In the genomic region with DNA sequence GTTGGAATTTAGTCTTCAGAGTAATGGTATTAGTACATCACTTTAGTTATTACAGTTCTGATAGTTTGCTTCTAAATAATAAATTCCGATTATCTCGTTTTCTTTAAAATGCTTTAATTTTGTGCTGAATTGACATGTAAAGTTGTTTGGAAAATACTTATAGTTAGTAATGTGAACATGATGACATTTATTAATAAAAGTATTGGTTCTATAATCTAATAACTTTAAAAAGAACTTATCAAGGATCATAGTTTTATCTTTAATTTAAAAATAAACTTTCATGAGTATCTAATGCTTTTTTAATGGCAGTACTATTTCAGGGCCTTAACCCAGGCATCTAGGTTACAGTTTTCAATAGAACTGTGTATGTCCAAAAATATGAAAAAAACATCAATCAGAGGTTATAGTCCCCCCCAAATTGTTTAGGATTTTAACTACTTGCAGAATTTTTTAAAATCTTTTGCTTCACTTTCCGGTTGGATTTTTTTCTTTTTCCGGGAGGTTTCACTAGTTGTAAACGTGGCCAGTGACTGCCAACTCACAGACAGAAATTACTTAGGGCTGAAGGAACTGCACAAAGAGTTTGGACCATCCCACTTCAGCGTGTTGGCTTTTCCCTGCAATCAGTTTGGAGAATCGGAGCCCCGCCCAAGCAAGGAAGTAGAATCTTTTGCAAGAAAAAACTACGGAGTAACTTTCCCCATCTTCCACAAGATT, we compare ENCODE assay signal across 10 cellular contexts. TPM values are rescaled to one million over a fixed set of nuclear protein-coding genes. Genes with fewer than 3 reads are reported as not detected.
A peak's percentile ranks its signal among the peaks of the same experiment; 100 is the strongest.
DNase-seq lines count a peak whose midpoint lies in the region; ATAC-seq and TF ChIP-seq lines count a peak whose summit lies in the region.
"Had no signal": no experiment of that assay in that cellular context is flagged by ENCODE, and none has a peak within 500 bp of the region (broad histone marks: within the 10 kb centered on the region; RNA-seq: fewer than 3 reads in every experiment).

No MANE protein-coding gene starts in this region.

- ATAC-seq in gastroesophageal sphincter (peak; percentile 83), GM21619 (IDR thresholded peaks at IDR 0.05; ENCODE audit: unreplicated experiment) (no peak), HG02938 (IDR thresholded peaks at IDR 0.05; ENCODE audit: unreplicated experiment) (no peak)

- intact Hi-C loops in prostate gland (cut with DNase I): no loop called here

- TF ChIP-seq POLR2A in gastroesophageal sphincter (IDR thresholded peaks at IDR 0.05) (no peak), prostate gland (IDR thresholded peaks at IDR 0.05) (no peak)

- no peak for TF ChIP-seq CTCF in gastroesophageal sphincter (IDR thresholded peaks at IDR 0.05)
- no peak for TF ChIP-seq CTCF in prostate gland (IDR thresholded peaks at IDR 0.05)

- H3K36me3 ChIP-seq in gastroesophageal sphincter (peaks cover 0 to 20% of the 10 kb centered on the region in 2 donors), prostate gland (no peaks in the 10 kb centered on the region)

- H3K27me3 ChIP-seq in gastroesophageal sphincter (peaks cover 3% of the 10 kb centered on the region), prostate gland (replicated peaks; ENCODE audit: insufficient read depth) (no peaks in the 10 kb centered on the region)

- peak; percentile 92 for DNase-seq in Daoy (ENCODE audit: low read depth)
- peak; percentile 31 for DNase-seq in SW480 (ENCODE audit: low spot score)
- peak; percentile 37 for DNase-seq in prostate gland (ENCODE audit: low spot score)
- DNase-seq in NCI-H526 treated with DMSO at 0.1 percent for 48 hours (lab: John Stamatoyannopoulos, UW): no peak
- DNase-seq in C1 segment of cervical spinal cord (lab: John Stamatoyannopoulos, UW): no peak
- DNase-seq: stimulated activated CD4-positive, alpha-beta T cell treated with anti-CD3 and anti-CD28 coated beads, Interleukin-15, amount 100 ng/mL, for 24 hours had no signal

- H3K9me3 ChIP-seq in gastroesophageal sphincter: no peaks in the 10 kb centered on the region
- no peaks in the 10 kb centered on the region for H3K9me3 ChIP-seq in prostate gland

- 0 to 6% methylated on average over 9 of the region's 9 CpGs for WGBS in gastroesophageal sphincter (ENCODE audit: low coverage in 1 of 2), 2 donors
- WGBS in prostate gland: 3% methylated on average over 9 of the region's 9 CpGs

- H3K27ac ChIP-seq in gastroesophageal sphincter (peak overlapping the region; percentile 58 to 74 (median 69)), prostate gland (peak overlapping the region in 1 of 2 donors; percentile 61)

- H3K4me3 ChIP-seq in gastroesophageal sphincter (peak overlapping the region; percentile 50 to 90), prostate gland (peak overlapping the region; percentile 16 to 23)

- no peak for TF ChIP-seq EP300 in gastroesophageal sphincter (IDR thresholded peaks at IDR 0.05)

- peaks cover 0 to 14% (median 0%) of the 10 kb centered on the region in 3 donors for H3K4me1 ChIP-seq in gastroesophageal sphincter
- H3K4me1 ChIP-seq in prostate gland (replicated peaks): no peaks in the 10 kb centered on the region

RNA-seq across cellular contexts. Expression of a gene that starts 0.7 kb away (rescaled TPM):
- total RNA-seq in Daoy (2014; rRNA removed; shearing (Covaris generic)): 126 and 136 TPM in 2 replicates
- total RNA-seq in gastroesophageal sphincter (10 to 100 TPM in 3 of 4 donors, 1 to 10 TPM in 1; 9.2 to 32.7 (median 11.5) TPM), prostate gland (10 to 100 TPM in 1 of 2 donors, 1 to 10 TPM in 1; 8.4 to 16.0 TPM)
- total RNA-seq: T-helper 1 cell treated with Interleukin-12 subunit alpha and Interleukin-12 subunit beta and Interleukin-4 antibody, amounts not matched to agents 30 ng/mL and 1 ng/mL, for 36 hours had no signal

RNA-seq across cellular contexts. Expression of a gene that starts 12.3 kb away (rescaled TPM):
- total RNA-seq in Daoy (2014; rRNA removed; shearing (Covaris generic)): not detected in 2 replicates
- total RNA-seq in gastroesophageal sphincter: not detected
- 1 to 10 TPM in 1 of 2 donors, not detected in 1; 1.1 TPM for total RNA-seq in prostate gland

RNA-seq across cellular contexts. Expression of a gene that starts 58.2 kb away (rescaled TPM):
- total RNA-seq in Daoy (2014; rRNA removed; shearing (Covaris generic)): 1.8 TPM in 1 of 2 replicates, not detected in the other
- total RNA-seq in gastroesophageal sphincter (1 to 10 TPM in 1 of 4 donors, not detected in 3; 3.5 TPM), prostate gland (under 1 TPM in 1 of 2 donors, not detected in 1; 0.36 TPM)

Comparison
In these comparisons a context has a peak if more than half of its experiments do, and no peak if none do; other contexts are left out.
1. DNase-seq: peak in Daoy (single experiment), SW480 (single experiment) and prostate gland (single experiment); none in NCI-H526 treated with DMSO at 0.1 percent for 48 hours (single experiment) and C1 segment of cervical spinal cord (0 of 14).